ENCODE assay signal across 27 cellular contexts in the genomic region with DNA sequence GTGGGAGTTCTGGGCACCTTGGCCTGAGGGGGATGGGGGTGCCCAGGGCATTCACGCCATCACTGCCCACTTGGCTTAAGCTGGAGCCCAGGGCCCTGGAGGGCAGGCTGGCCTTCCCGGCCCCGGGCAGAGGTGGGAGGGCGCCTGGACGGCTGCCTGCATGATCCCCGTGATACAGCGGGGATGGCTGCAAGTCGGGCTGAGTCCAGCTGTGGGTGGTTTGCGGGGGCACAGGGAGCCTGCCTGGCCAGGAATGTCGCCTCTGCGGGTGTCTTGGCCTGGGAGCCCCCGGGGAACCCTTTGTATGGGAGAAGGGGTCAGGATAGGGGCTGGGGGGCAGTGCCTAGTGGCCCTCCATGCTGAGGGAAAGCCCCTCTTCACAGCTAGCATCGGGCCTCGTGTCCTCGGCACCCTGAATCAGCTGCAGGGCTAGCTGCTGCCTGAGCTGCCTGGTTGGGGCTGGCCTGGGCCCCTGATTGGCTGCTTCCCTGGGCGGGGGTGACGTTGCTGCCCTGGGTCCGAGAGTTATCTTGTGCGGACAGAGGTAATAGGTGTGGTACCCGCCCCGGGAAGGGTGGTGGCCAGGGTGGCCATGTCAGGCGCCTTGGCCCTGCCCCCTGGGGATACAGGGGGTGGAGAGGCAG.
"Had no signal": no experiment of that assay in that cellular context is flagged by ENCODE, and none has a peak within 500 bp of the region (broad histone marks: within the 10 kb centered on the region; RNA-seq: fewer than 3 reads in every experiment).

No MANE protein-coding gene starts in this region.

- H3K4me3 Mint-ChIP-seq: activated naive CD4-positive, alpha-beta T cell treated with anti-CD3 and anti-CD28 coated beads for 36 hours; activated naive CD8-positive, alpha-beta T cell treated with anti-CD3 and anti-CD28 coated beads for 36 hours; brain; dendritic cell treated with granulocyte-macrophage colony-stimulating factor and Interleukin-4, amounts not matched to agents 40 ng/mL and 50 ng/mL, for 4 days; natural killer cell; neural progenitor cell; stimulated activated effector memory CD8-positive, alpha-beta T cell treated with anti-CD3 and anti-CD28 coated beads, Interleukin-12 subunit alpha, Interleukin-12 subunit beta, amount 100 ng/mL, for 72 hours; stimulated activated naive CD8-positive, alpha-beta T cell treated with anti-CD3 and anti-CD28 coated beads, Interleukin-15, amount 100 ng/mL, for 72 hours; T-helper 17 cell had no signal

- H3K9me3 Mint-ChIP-seq: activated naive CD4-positive, alpha-beta T cell treated with anti-CD3 and anti-CD28 coated beads for 36 hours; activated naive CD8-positive, alpha-beta T cell treated with anti-CD3 and anti-CD28 coated beads for 36 hours; dendritic cell treated with granulocyte-macrophage colony-stimulating factor and Interleukin-4, amounts not matched to agents 40 ng/mL and 50 ng/mL, for 4 days; natural killer cell; stimulated activated effector memory CD8-positive, alpha-beta T cell treated with anti-CD3 and anti-CD28 coated beads, Interleukin-12 subunit alpha, Interleukin-12 subunit beta, amount 100 ng/mL, for 72 hours; stimulated activated naive CD8-positive, alpha-beta T cell treated with anti-CD3 and anti-CD28 coated beads, Interleukin-15, amount 100 ng/mL, for 72 hours had no signal

- H3K27ac Mint-ChIP-seq: activated naive CD4-positive, alpha-beta T cell treated with anti-CD3 and anti-CD28 coated beads for 36 hours; activated naive CD8-positive, alpha-beta T cell treated with anti-CD3 and anti-CD28 coated beads for 36 hours; brain; dendritic cell treated with granulocyte-macrophage colony-stimulating factor and Interleukin-4, amounts not matched to agents 40 ng/mL and 50 ng/mL, for 4 days; natural killer cell; neural progenitor cell; stimulated activated effector memory CD8-positive, alpha-beta T cell treated with anti-CD3 and anti-CD28 coated beads, Interleukin-12 subunit alpha, Interleukin-12 subunit beta, amount 100 ng/mL, for 72 hours; stimulated activated naive CD8-positive, alpha-beta T cell treated with anti-CD3 and anti-CD28 coated beads, Interleukin-15, amount 100 ng/mL, for 72 hours; T-helper 17 cell had no signal

- H3K4me1 Mint-ChIP-seq: activated naive CD8-positive, alpha-beta T cell treated with anti-CD3 and anti-CD28 coated beads for 36 hours; natural killer cell; stimulated activated effector memory CD8-positive, alpha-beta T cell treated with anti-CD3 and anti-CD28 coated beads, Interleukin-12 subunit alpha, Interleukin-12 subunit beta, amount 100 ng/mL, for 72 hours had no signal

- DNase-seq: activated CD4-positive, alpha-beta T cell treated with anti-CD3 and anti-CD28 coated beads for 48 hours; activated CD4-positive, alpha-beta T cell treated with anti-CD3 and anti-CD28 coated beads, Interleukin-2, amount 50 U/mL, for 48 hours; activated CD8-positive, alpha-beta memory T cell treated with anti-CD3 and anti-CD28 coated beads for 24 hours; activated effector memory CD4-positive, alpha-beta T cell treated with anti-CD3 and anti-CD28 coated beads, Interleukin-2, amount 50 U/mL, for 16 hours; activated naive CD4-positive, alpha-beta T cell treated with anti-CD3 and anti-CD28 coated beads for 36 hours; activated naive CD8-positive, alpha-beta T cell treated with anti-CD3 and anti-CD28 coated beads for 36 hours; effector CD4-positive, alpha-beta T cell; gastrocnemius medialis; islet precursor cell; lower lobe of right lung; mesendoderm; natural killer cell; sigmoid colon; SK-N-SH; small intestine; stimulated activated CD4-positive, alpha-beta T cell treated with anti-CD3 and anti-CD28 coated beads, Interleukin-4, amount 100 ng/mL, for 24 hours; stimulated activated naive CD8-positive, alpha-beta T cell treated with anti-CD3 and anti-CD28 coated beads, Interleukin-15, amount 100 ng/mL, for 72 hours; SW 1271; T-helper 17 cell; T1000; tibial artery; WERI-Rb-1 had no signal

- H3K36me3 Mint-ChIP-seq: activated naive CD8-positive, alpha-beta T cell treated with anti-CD3 and anti-CD28 coated beads for 36 hours; natural killer cell; stimulated activated effector memory CD8-positive, alpha-beta T cell treated with anti-CD3 and anti-CD28 coated beads, Interleukin-12 subunit alpha, Interleukin-12 subunit beta, amount 100 ng/mL, for 72 hours had no signal

- ATAC-seq: activated CD4-positive, CD25-positive, alpha-beta regulatory T cell treated with anti-CD3 and anti-CD28 coated beads, Interleukin-2, amount 50 U/mL, for 24 hours; gastrocnemius medialis; lower lobe of right lung; natural killer cell; stimulated activated effector memory CD8-positive, alpha-beta T cell treated with anti-CD3 and anti-CD28 coated beads, Interleukin-12 subunit alpha, Interleukin-12 subunit beta, amount 100 ng/mL, for 72 hours; stimulated activated naive CD8-positive, alpha-beta T cell treated with anti-CD3 and anti-CD28 coated beads, Interleukin-15, amount 100 ng/mL, for 72 hours; T-helper 17 cell had no signal
